Comparison of ENCODE assay signal across 10 cellular contexts in the genomic region with DNA sequence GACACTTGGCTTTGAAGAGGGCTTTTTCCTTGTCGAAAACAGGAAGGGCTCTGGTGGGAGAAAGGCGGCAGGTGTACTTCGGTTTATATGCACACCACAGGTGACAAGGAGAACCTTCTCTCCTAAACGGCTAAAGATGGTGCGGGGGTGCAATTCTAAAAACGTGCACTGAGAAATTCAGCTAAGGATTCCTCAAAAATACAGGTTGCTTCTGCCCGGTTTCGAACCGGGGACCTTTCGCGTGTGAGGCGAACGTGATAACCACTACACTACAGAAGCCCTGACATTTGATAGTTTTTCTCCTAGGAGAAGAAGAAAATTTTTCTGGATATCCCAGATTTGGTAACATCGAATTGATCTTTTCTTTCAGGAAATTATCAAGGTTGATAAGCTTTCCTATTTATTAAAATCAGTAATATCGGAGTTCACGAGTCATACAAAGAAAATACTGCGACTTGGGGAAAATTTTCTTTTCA. TPM values are rescaled to one million over a fixed set of nuclear protein-coding genes. Genes with fewer than 3 reads are reported as not detected.
DNase-seq lines count a peak whose midpoint lies in the region; ATAC-seq and TF ChIP-seq lines count a peak whose summit lies in the region.
"Had no signal": no experiment of that assay in that cellular context is flagged by ENCODE, and none has a peak within 500 bp of the region (broad histone marks: within the 10 kb centered on the region; RNA-seq: fewer than 3 reads in every experiment).

No MANE protein-coding gene starts in this region.

- no peak overlapping the region for H3K27ac Mint-ChIP-seq in activated naive CD8-positive, alpha-beta T cell treated with anti-CD3 and anti-CD28 coated beads, Interleukin-2, amount 10 ng/mL, durations not matched to agents 7 days and 5 days

- H3K4ac ChIP-seq in mesendoderm (ENCODE audit: low read depth, low read length) = no peak overlapping the region

- H3K4me1 ChIP-seq in mesendoderm (ENCODE audit: control insufficient read depth, low read depth, low read length) (no peaks in the 10 kb centered on the region), transverse colon (peaks cover 0 to 12% (median 3%) of the 10 kb centered on the region in 4 donors)
- H3K4me1 ChIP-seq: adrenal gland had no signal

- WGBS in mesendoderm (ENCODE audit: extremely low coverage, insufficient coverage, low lambda C conversion rate) = no CpG with 5 or more reads among the region's 17 CpGs
- 7 to 9% methylated on average over 7 to 17 of the region's 17 CpGs for WGBS in transverse colon (ENCODE audit: low coverage in 1 of 2), 2 donors

- peaks cover 24% of the 10 kb centered on the region for H3K9me3 Mint-ChIP-seq in activated naive CD8-positive, alpha-beta T cell treated with anti-CD3 and anti-CD28 coated beads, Interleukin-2, amount 10 ng/mL, durations not matched to agents 7 days and 5 days

- no peak overlapping the region for H3K27ac ChIP-seq in mesendoderm (ENCODE audit: low read depth, low read length)
- no peak overlapping the region for H3K27ac ChIP-seq in transverse colon
- H3K27ac ChIP-seq: adrenal gland had no signal

- peaks cover 9% of the 10 kb centered on the region for H3K36me3 Mint-ChIP-seq in activated naive CD8-positive, alpha-beta T cell treated with anti-CD3 and anti-CD28 coated beads, Interleukin-2, amount 10 ng/mL, durations not matched to agents 7 days and 5 days

- H2AK5ac ChIP-seq in mesendoderm (ENCODE audit: low read length) = no peak overlapping the region

- H3K79me2 ChIP-seq in mesendoderm (ENCODE audit: control insufficient read depth, insufficient read depth, low read length) = no peaks in the 10 kb centered on the region

- H3K36me3 ChIP-seq in mesendoderm (ENCODE audit: control insufficient read depth, insufficient read depth, low read length) (no peaks in the 10 kb centered on the region), transverse colon (no peaks in the 10 kb centered on the region)
- H3K36me3 ChIP-seq: adrenal gland had no signal

- in situ Hi-C loops in transverse colon (cut with MboI; ENCODE audit: low pct_ligation_motif_present in 1 of 4, low pct_unique_long_range_greater_than_20kb in 1 of 4, low sequenced_read_pairs in 3 of 4) = no loop called here

- H4K8ac ChIP-seq in mesendoderm (ENCODE audit: low read depth, low read length) = no peak overlapping the region

- DNase-seq in activated CD4-positive, alpha-beta T cell treated with anti-CD3 and anti-CD28 coated beads for 24 hours (ENCODE audit: low read depth in 2 of 2) = peak; percentile 12 to 24
- DNase-seq in activated CD4-positive, alpha-beta T cell treated with anti-CD3 and anti-CD28 coated beads for 4 hours = no peak
- DNase-seq in NCI-H2227 treated with DMSO at 0.1 percent for 48 hours (lab: John Stamatoyannopoulos, UW) (peak; percentile 52), mesendoderm (peak; percentile 88), foreskin melanocyte (no peak), transverse colon (no peak)
- DNase-seq in activated naive CD8-positive, alpha-beta T cell treated with anti-CD3 and anti-CD28 coated beads, Interleukin-2, amount 10 ng/mL, durations not matched to agents 7 days and 5 days = no peak
- DNase-seq: DND-41 had no signal

- H3K4me3 ChIP-seq in mesendoderm (ENCODE audit: low read length) (peak overlapping the region; percentile 81), transverse colon (peak overlapping the region in 1 of 4 donors; percentile 14)
- H3K4me3 ChIP-seq: adrenal gland had no signal

- H3K56ac ChIP-seq in mesendoderm (ENCODE audit: low read length) = peak overlapping the region; percentile 77

- POLR2A ChIA-PET in activated naive CD8-positive, alpha-beta T cell treated with anti-CD3 and anti-CD28 coated beads, Interleukin-2, amount 10 ng/mL, durations not matched to agents 7 days and 5 days (lab: Charles Lee) = no interaction called here

- no peak overlapping the region for H2BK15ac ChIP-seq in mesendoderm (replicated peaks; ENCODE audit: low read depth)

- no peak for TF ChIP-seq EP300 in transverse colon (IDR thresholded peaks at IDR 0.05; ENCODE audit: low read depth)

- H3K4me3 Mint-ChIP-seq in activated naive CD8-positive, alpha-beta T cell treated with anti-CD3 and anti-CD28 coated beads, Interleukin-2, amount 10 ng/mL, durations not matched to agents 7 days and 5 days = peak overlapping the region; percentile 65

- H4K5ac ChIP-seq in mesendoderm (ENCODE audit: low read length) = no peak overlapping the region

- no peak for TF ChIP-seq CTCF in transverse colon (IDR thresholded peaks at IDR 0.05)

- no peak for ATAC-seq in activated naive CD8-positive, alpha-beta T cell treated with anti-CD3 and anti-CD28 coated beads, Interleukin-2, amount 10 ng/mL, durations not matched to agents 7 days and 5 days (ENCODE audit: low read depth)
- ATAC-seq in GM21367 (IDR thresholded peaks at IDR 0.05; ENCODE audit: unreplicated experiment) = no peak

- no peak overlapping the region for H2BK120ac ChIP-seq in mesendoderm (ENCODE audit: low read depth, low read length)

- H2BK5ac ChIP-seq in mesendoderm (ENCODE audit: low read length) = no peak overlapping the region

- no peak for TF ChIP-seq POLR2A in transverse colon (IDR thresholded peaks at IDR 0.05)

- peaks cover 18% of the 10 kb centered on the region for H3K4me1 Mint-ChIP-seq in activated naive CD8-positive, alpha-beta T cell treated with anti-CD3 and anti-CD28 coated beads, Interleukin-2, amount 10 ng/mL, durations not matched to agents 7 days and 5 days

- H3K9me3 ChIP-seq in transverse colon = peaks cover 3% of the 10 kb centered on the region in 2 donors
- H3K9me3 ChIP-seq: adrenal gland had no signal

- H3K4me2 ChIP-seq in mesendoderm (ENCODE audit: low read length) = peak overlapping the region; percentile 97

- no peak overlapping the region for H3K23ac ChIP-seq in mesendoderm (ENCODE audit: low read length)

- intact Hi-C loops in transverse colon (cut with DNase I; ENCODE audit: low total_unique reads) = no loop called here

- H3K18ac ChIP-seq in mesendoderm (ENCODE audit: low read length) = no peak overlapping the region

- H3K79me1 ChIP-seq in mesendoderm (ENCODE audit: low read length) = no peaks in the 10 kb centered on the region

- peaks cover 67% of the 10 kb centered on the region for H3K27me3 Mint-ChIP-seq in activated naive CD8-positive, alpha-beta T cell treated with anti-CD3 and anti-CD28 coated beads, Interleukin-2, amount 10 ng/mL, durations not matched to agents 7 days and 5 days

- H3K9ac ChIP-seq in mesendoderm (ENCODE audit: low read length) = peak overlapping the region; percentile 58

- no peaks in the 10 kb centered on the region for H3K27me3 ChIP-seq in mesendoderm (ENCODE audit: insufficient read depth, low read length, poor library complexity)
- H3K27me3 ChIP-seq in transverse colon = peaks cover 99% of the 10 kb centered on the region

RNA-seq across cellular contexts. Expression of a gene that starts 32.0 kb away (rescaled TPM):
- not detected for total RNA-seq in activated naive CD8-positive, alpha-beta T cell treated with anti-CD3 and anti-CD28 coated beads, Interleukin-2, amount 10 ng/mL, durations not matched to agents 7 days and 5 days
- 0.07 TPM for polyA plus RNA-seq in mesendoderm (2013, experiment 1 of 2)
- 0.06 TPM for polyA plus RNA-seq in mesendoderm (2013, experiment 2 of 2)
- total RNA-seq in transverse colon = not detected
- total RNA-seq: adrenal gland had no signal

RNA-seq across cellular contexts. Expression of a gene that starts 32.6 kb away (rescaled TPM):
- 1 to 10 TPM in 1 of 2 experiments, under 1 TPM in 1; 0.86 to 1.4 TPM for total RNA-seq in activated naive CD8-positive, alpha-beta T cell treated with anti-CD3 and anti-CD28 coated beads, Interleukin-2, amount 10 ng/mL, durations not matched to agents 7 days and 5 days
- 8.8 TPM for polyA plus RNA-seq in mesendoderm (2013, experiment 1 of 2)
- 9.5 TPM for polyA plus RNA-seq in mesendoderm (2013, experiment 2 of 2)
- total RNA-seq in transverse colon = 10 to 100 TPM in 3 of 4 donors, 1 to 10 TPM in 1; 9.0 to 34.5 (median 18.8) TPM

Comparison
In these comparisons a context has a peak if more than half of its experiments do, and no peak if none do; other contexts are left out.
1. DNase-seq: peak in activated CD4-positive, alpha-beta T cell treated with anti-CD3 and anti-CD28 coated beads for 24 hours (2 of 2), NCI-H2227 treated with DMSO at 0.1 percent for 48 hours (single experiment) and mesendoderm (single experiment); none in activated CD4-positive, alpha-beta T cell treated with anti-CD3 and anti-CD28 coated beads for 4 hours (0 of 2), activated naive CD8-positive, alpha-beta T cell treated with anti-CD3 and anti-CD28 coated beads, Interleukin-2, amount 10 ng/mL, durations not matched to agents 7 days and 5 days (single experiment), foreskin melanocyte (single experiment) and transverse colon (single experiment).
2. RNA of a gene that starts 32.6 kb away (total RNA-seq): 9.0 to 34.5 TPM in transverse colon; 0.86 to 1.4 TPM in activated naive CD8-positive, alpha-beta T cell treated with anti-CD3 and anti-CD28 coated beads, Interleukin-2, amount 10 ng/mL, durations not matched to agents 7 days and 5 days; every median in the first group is over 4 times any median in the second.